1 cellular context compared by ENCODE assay signal in the genomic region with DNA sequence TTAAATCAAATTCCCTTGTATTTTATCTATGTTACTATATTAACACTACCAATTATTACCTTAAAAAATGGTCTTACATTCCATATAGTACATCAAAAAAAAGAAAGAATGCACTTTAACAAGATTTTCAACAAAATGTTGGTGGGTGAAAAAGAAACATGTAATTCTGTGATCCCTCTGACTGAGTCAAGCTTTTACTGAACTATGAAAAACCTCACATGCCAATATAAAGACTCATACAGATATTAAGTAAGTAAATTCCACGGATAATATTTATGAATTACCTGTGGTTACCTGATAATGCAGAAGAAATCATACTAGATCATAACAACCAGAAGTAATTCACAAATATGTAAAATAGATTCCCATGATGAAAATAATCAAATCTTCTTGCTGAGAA.
TF ChIP-seq lines count a peak whose summit lies in the region.

No MANE protein-coding gene starts in this region.

TF ChIP-seq in IMR-90, 13 proteins besides CTCF, POLR2A, EP300 and RAD21:
- TF ChIP-seq, protein P1, sequence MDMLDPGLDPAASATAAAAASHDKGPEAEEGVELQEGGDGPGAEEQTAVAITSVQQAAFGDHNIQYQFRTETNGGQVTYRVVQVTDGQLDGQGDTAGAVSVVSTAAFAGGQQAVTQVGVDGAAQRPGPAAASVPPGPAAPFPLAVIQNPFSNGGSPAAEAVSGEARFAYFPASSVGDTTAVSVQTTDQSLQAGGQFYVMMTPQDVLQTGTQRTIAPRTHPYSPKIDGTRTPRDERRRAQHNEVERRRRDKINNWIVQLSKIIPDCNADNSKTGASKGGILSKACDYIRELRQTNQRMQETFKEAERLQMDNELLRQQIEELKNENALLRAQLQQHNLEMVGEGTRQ (IDR thresholded peaks at IDR 0.05; ENCODE audit: low read depth, low read length) = no peak
